In the genomic region with DNA sequence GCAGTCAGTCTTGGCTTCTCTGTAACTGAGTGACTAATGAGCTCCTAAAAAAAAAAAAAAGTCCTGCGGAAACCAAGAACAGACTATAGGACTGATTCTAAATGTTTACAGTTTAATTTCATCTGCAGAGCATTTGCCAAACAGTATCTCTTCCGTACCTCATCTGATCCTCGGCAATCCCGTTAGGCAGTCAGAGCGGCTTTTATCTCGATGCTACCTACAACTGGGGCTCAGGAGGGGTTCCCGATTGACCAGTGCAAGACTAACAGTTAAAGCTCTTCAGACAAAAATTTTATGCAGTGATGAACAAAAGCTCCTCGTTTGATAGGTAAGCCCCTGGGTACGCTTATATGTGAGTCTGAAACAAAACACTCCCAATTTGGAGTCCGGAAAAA, we compare ENCODE assay signal across 8 cellular contexts. TPM values are rescaled to one million over a fixed set of nuclear protein-coding genes. Genes with fewer than 3 reads are reported as not detected.
DNase-seq lines count a peak whose midpoint lies in the region; ATAC-seq and TF ChIP-seq lines count a peak whose summit lies in the region.

No MANE protein-coding gene starts in this region.

- peaks cover 46% of the 10 kb centered on the region for H3K4me1 Mint-ChIP-seq in activated T-cell treated with anti-CD3 and anti-CD28 coated beads, Interleukin-2, amount 50 U/mL, for 24 hours (ENCODE audit: low read depth)

- H3K27ac Mint-ChIP-seq in activated T-cell treated with anti-CD3 and anti-CD28 coated beads, Interleukin-2, amount 50 U/mL, for 24 hours: peak overlapping the region; percentile 99

- CTCF ChIA-PET in AG04450 (lab: Charles Lee): interaction anchor here (0.6 to 2.1 kb wide), 5 partner anchors 18 to 420 kb away, joined by 3 to 5 read pairs (median 4); no protein-coding TSS in a partner anchor

- peak overlapping the region; percentile 83 for H3K27ac ChIP-seq in AG04450 (ENCODE audit: low read depth, low read length)

- peak overlapping the region; percentile 74 for H3K4me3 ChIP-seq in AG04450 (ENCODE audit: low read depth, low read length)
- peak overlapping the region; percentile 84 for H3K4me3 ChIP-seq in LNCaP clone FGC (ENCODE audit: low read depth, low read length)
- peak overlapping the region; percentile 74 for H3K4me3 ChIP-seq in iPS-11a (ENCODE audit: low read depth, low read length)

- no peak for DNase-seq in AG04450 (ENCODE audit: low read depth, low spot score)
- DNase-seq in LNCaP clone FGC (ENCODE audit: low read depth): no peak
- DNase-seq in activated T-cell treated with anti-CD3 and anti-CD28 coated beads, Interleukin-2, amount 50 U/mL, for 24 hours: no peak
- peak; percentile 31 for DNase-seq in stimulated activated CD8-positive, alpha-beta memory T cell treated with anti-CD3 and anti-CD28 coated beads, Interleukin-4, amount 100 ng/mL, for 48 hours

- ATAC-seq in GM18508 (IDR thresholded peaks at IDR 0.05; ENCODE audit: insufficient read depth, unreplicated experiment) (peak; percentile 0), GM18873 (IDR thresholded peaks at IDR 0.05; ENCODE audit: low FRiP score, unreplicated experiment) (no peak), HG03039 (IDR thresholded peaks at IDR 0.05; ENCODE audit: unreplicated experiment) (no peak)

- TF ChIP-seq CTCF in AG04450 (IDR thresholded peaks at IDR 0.05; ENCODE audit: low read depth, low read length) (no peak), LNCaP clone FGC (IDR thresholded peaks at IDR 0.05; ENCODE audit: control insufficient read depth, extremely low read depth, insufficient read depth) (no peak)

- H3K36me3 Mint-ChIP-seq in activated T-cell treated with anti-CD3 and anti-CD28 coated beads, Interleukin-2, amount 50 U/mL, for 24 hours (ENCODE audit: low read depth): peaks cover 25% of the 10 kb centered on the region

- H3K9me3 Mint-ChIP-seq in activated T-cell treated with anti-CD3 and anti-CD28 coated beads, Interleukin-2, amount 50 U/mL, for 24 hours: no peaks in the 10 kb centered on the region

- H3K27me3 ChIP-seq in AG04450 (ENCODE audit: control insufficient read depth, insufficient read depth, low read length): no peaks in the 10 kb centered on the region

- H3K27me3 Mint-ChIP-seq in activated T-cell treated with anti-CD3 and anti-CD28 coated beads, Interleukin-2, amount 50 U/mL, for 24 hours: no peaks in the 10 kb centered on the region

- H3K4me3 Mint-ChIP-seq in activated T-cell treated with anti-CD3 and anti-CD28 coated beads, Interleukin-2, amount 50 U/mL, for 24 hours: peak overlapping the region; percentile 99

- POLR2A ChIA-PET in AG04450 (lab: Yijun Ruan, JAX): interaction anchor here (0.6 to 4.8 kb wide), 5 partner anchors 17 to 410 kb away, joined by 3 to 28 read pairs (median 5); partner anchors contain the start of gene BDNF

- no peaks in the 10 kb centered on the region for H3K9me3 ChIP-seq in AG04450 (ENCODE audit: control insufficient read depth, insufficient read depth, low read length)

RNA-seq across cellular contexts. Expression of gene KIF18A, which starts 0.6 kb away (rescaled TPM):
- polyA plus RNA-seq in AG04450 (2011; rRNA removed): 5.4 and 8.9 TPM in 2 replicates
- polyA minus RNA-seq in AG04450 (2011; rRNA and poly(A)+ RNA removed): 12.3 and 15.0 TPM in 2 replicates

RNA-seq across cellular contexts. Expression of gene METTL15, which starts 0.9 kb away (rescaled TPM):
- 11.1 and 15.2 TPM in 2 replicates for polyA plus RNA-seq in AG04450 (2011; rRNA removed)
- 27.7 and 34.2 TPM in 2 replicates for polyA minus RNA-seq in AG04450 (2011; rRNA and poly(A)+ RNA removed)
